ENCODE assay signal across 25 cellular contexts in genomic region chr14:48751293-48751692, GRCh38.
"Had no signal": no experiment of that assay in that cellular context is flagged by ENCODE, and none has a peak within 500 bp of the region (broad histone marks: within the 10 kb centered on the region; RNA-seq: fewer than 3 reads in every experiment).

No MANE protein-coding gene starts in this region.

- H3K4me1 ChIP-seq: stomach, suprapubic skin, testis, tibial artery, tibial nerve, transverse colon, upper lobe of left lung, upper lobe of right lung, uterus, vagina had no signal

- H3K27ac ChIP-seq: stomach, suprapubic skin, testis, thoracic aorta, thyroid gland, tibial artery, tibial nerve, transverse colon, upper lobe of left lung, upper lobe of right lung, uterus, vagina had no signal

- H3K36me3 ChIP-seq: stomach, suprapubic skin, thoracic aorta, thyroid gland, tibial artery, tibial nerve, transverse colon, upper lobe of left lung, upper lobe of right lung, uterus, vagina had no signal

- H3K9me3 ChIP-seq: suprapubic skin, testis, thoracic aorta, thyroid gland, tibial artery, upper lobe of left lung, upper lobe of right lung, uterus, vagina had no signal

- DNase-seq: stimulated activated CD4-positive, alpha-beta T cell treated with anti-CD3 and anti-CD28 coated beads, Interleukin-2, amount 100 ng/mL, for 48 hours; stimulated activated CD4-positive, alpha-beta T cell treated with anti-CD3 and anti-CD28 coated beads, Interleukin-4, amount 100 ng/mL, for 1 hour; stimulated activated CD4-positive, alpha-beta T cell treated with anti-CD3 and anti-CD28 coated beads, Interleukin-4, amount 100 ng/mL, for 24 hours; stimulated activated CD4-positive, alpha-beta T cell treated with anti-CD3 and anti-CD28 coated beads, Interleukin-4, amount 100 ng/mL, for 4 hours; stimulated activated CD8-positive, alpha-beta memory T cell treated with anti-CD3 and anti-CD28 coated beads, Interleukin-4, amount 100 ng/mL, for 48 hours; stimulated activated naive B cell treated with anti-CD40 and anti-IgM and Interleukin-4, amounts not matched to agents 10 μg/mL and 1 μg/mL and 100 μg/mL, for 72 hours; stimulated activated naive CD4-positive, alpha-beta T cell; stimulated activated naive CD4-positive, alpha-beta T cell treated with Interleukin-2 at 50 U/mL for 16 hours; stimulated activated naive CD8-positive, alpha-beta T cell treated with anti-CD3 and anti-CD28 coated beads, Interleukin-15, amount 100 ng/mL, for 72 hours; stimulated activated naive CD8-positive, alpha-beta T cell treated with anti-CD3 and anti-CD28 coated beads, Interleukin-15, Interleukin-2, amounts not matched to agents 100 U/mL and 50 U/mL, for 24 hours; stomach; substantia nigra; testis; thyroid gland; tibial artery; transverse colon; trophoblast cell; upper lobe of left lung; upper lobe of right lung; uterus had no signal

- ATAC-seq: stimulated activated effector memory CD8-positive, alpha-beta T cell treated with anti-CD3 and anti-CD28 coated beads, Interleukin-12 subunit alpha, Interleukin-12 subunit beta, amount 100 ng/mL, for 72 hours; stimulated activated naive B cell treated with anti-CD40 and anti-IgM and Interleukin-4, amounts not matched to agents 10 μg/mL and 1 μg/mL and 100 μg/mL, for 72 hours; stimulated activated naive CD8-positive, alpha-beta T cell treated with anti-CD3 and anti-CD28 coated beads, Interleukin-15, amount 100 ng/mL, for 72 hours; stimulated activated naive CD8-positive, alpha-beta T cell treated with anti-CD3 and anti-CD28 coated beads, Interleukin-15, Interleukin-2, amounts not matched to agents 100 U/mL and 50 U/mL, for 24 hours; upper lobe of right lung had no signal

- H3K4me3 ChIP-seq: stomach, suprapubic skin, testis, thoracic aorta, thyroid gland, tibial artery, tibial nerve, transverse colon, upper lobe of left lung, upper lobe of right lung, uterus, vagina had no signal

- H3K27me3 ChIP-seq: stomach, suprapubic skin, testis, thyroid gland, tibial artery, tibial nerve, transverse colon, upper lobe of left lung, upper lobe of right lung, uterus, vagina had no signal
